ENCODE assay signal across 19 cellular contexts in the genomic region with DNA sequence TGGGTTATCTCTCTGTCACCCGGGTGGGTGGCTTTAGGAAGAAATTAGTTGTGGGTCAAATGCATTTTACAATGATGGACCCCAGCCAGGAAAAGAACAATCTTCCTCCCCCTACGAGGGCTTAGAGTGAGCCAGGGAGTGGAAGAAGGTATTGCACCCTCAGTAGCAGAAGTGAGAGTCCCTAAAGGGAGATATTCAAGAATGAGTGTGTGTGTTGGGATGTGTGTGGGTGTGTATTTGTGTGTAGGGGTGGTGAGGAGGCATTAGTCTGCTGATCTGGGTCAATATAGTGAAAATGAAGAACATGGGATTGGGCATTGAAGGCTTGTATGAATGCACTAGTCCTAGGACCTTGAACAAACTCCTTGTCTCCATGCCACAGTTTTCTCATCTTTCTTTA.
DNase-seq lines count a peak whose midpoint lies in the region; ATAC-seq, FAIRE-seq and TF ChIP-seq lines count a peak whose summit lies in the region.
"Had no signal": no experiment of that assay in that cellular context is flagged by ENCODE, and none has a peak within 500 bp of the region (broad histone marks: within the 10 kb centered on the region; RNA-seq: fewer than 3 reads in every experiment).

No MANE protein-coding gene starts in this region.

- FAIRE-seq in GM12891 (lab: Jason Lieb, UNC) = peak; percentile 26
- FAIRE-seq: A204.1, D721Med, G401.6, H54 had no signal

- H3K9me3 Mint-ChIP-seq in stimulated activated naive B cell treated with anti-CD40 and anti-IgM and Interleukin-4, amounts not matched to agents 10 μg/mL and 1 μg/mL and 100 μg/mL, for 72 hours = peaks cover 0 to 2% of the 10 kb centered on the region in 2 donors

- no peak overlapping the region for H3K27ac Mint-ChIP-seq in stimulated activated naive B cell treated with anti-CD40 and anti-IgM and Interleukin-4, amounts not matched to agents 10 μg/mL and 1 μg/mL and 100 μg/mL, for 72 hours
- H3K27ac Mint-ChIP-seq: B cell; CD4-positive, alpha-beta memory T cell had no signal

- H3K27me3 Mint-ChIP-seq in stimulated activated naive B cell treated with anti-CD40 and anti-IgM and Interleukin-4, amounts not matched to agents 10 μg/mL and 1 μg/mL and 100 μg/mL, for 72 hours = no peaks in the 10 kb centered on the region
- H3K27me3 Mint-ChIP-seq: B cell; CD4-positive, alpha-beta memory T cell had no signal

- DNase-seq in CD1c-positive myeloid dendritic cell (ENCODE audit: extremely low spot score) (peak; percentile 54), GM12891 (ENCODE audit: insufficient read length, low spot score) (no peak), MV-4-11 (lab: John Stamatoyannopoulos, UW) (peak; percentile 21), NCI-H1048 (lab: John Stamatoyannopoulos, UW) (no peak), NCI-H748 treated with DMSO at 0.1 percent for 48 hours (lab: John Stamatoyannopoulos, UW) (no peak)
- DNase-seq in stimulated activated naive B cell treated with anti-CD40 and anti-IgM and Interleukin-4, amounts not matched to agents 10 μg/mL and 1 μg/mL and 100 μg/mL, for 72 hours = no peak
- DNase-seq in activated effector memory CD4-positive, alpha-beta T cell treated with Interleukin-2 at 50 U/mL for 16 hours = no peak
- DNase-seq: C1 segment of cervical spinal cord; CD4-positive, alpha-beta memory T cell; DMS153; DMS79 treated with DMSO at 0.1 percent for 48 hours; EL; GM23248 had no signal

- peak; percentile 38 to 60 for ATAC-seq in stimulated activated naive B cell treated with anti-CD40 and anti-IgM and Interleukin-4, amounts not matched to agents 10 μg/mL and 1 μg/mL and 100 μg/mL, for 72 hours (replicated peaks)
- ATAC-seq: HCT116 had no signal

- no peak overlapping the region for H3K4me3 Mint-ChIP-seq in stimulated activated naive B cell treated with anti-CD40 and anti-IgM and Interleukin-4, amounts not matched to agents 10 μg/mL and 1 μg/mL and 100 μg/mL, for 72 hours
- H3K4me3 Mint-ChIP-seq: B cell; CD4-positive, alpha-beta memory T cell had no signal

- H3K36me3 Mint-ChIP-seq in stimulated activated naive B cell treated with anti-CD40 and anti-IgM and Interleukin-4, amounts not matched to agents 10 μg/mL and 1 μg/mL and 100 μg/mL, for 72 hours = no peaks in the 10 kb centered on the region
- H3K36me3 Mint-ChIP-seq: CD4-positive, alpha-beta memory T cell had no signal

- no peak for TF ChIP-seq POLR2A in GM12891 (IDR thresholded peaks at IDR 0.05; ENCODE audit: low read depth, low read length)

- peaks cover 34 to 49% of the 10 kb centered on the region in 2 donors for H3K4me1 Mint-ChIP-seq in stimulated activated naive B cell treated with anti-CD40 and anti-IgM and Interleukin-4, amounts not matched to agents 10 μg/mL and 1 μg/mL and 100 μg/mL, for 72 hours

TF ChIP-seq in GM12891, 5 proteins besides CTCF, POLR2A, EP300 and RAD21:
- TF ChIP-seq SPI1 (IDR thresholded peaks at IDR 0.05; ENCODE audit: low read depth, low read length) (peak; percentile 24; the same call in 1 of the 2 replicates), POU2F2 (IDR thresholded peaks at IDR 0.05; ENCODE audit: low read depth, low read length) (no peak), POLR2AphosphoS5 (IDR thresholded peaks at IDR 0.05; ENCODE audit: low read depth, low read length) (no peak)

Comparison
In these comparisons a context has a peak if more than half of its experiments do, and no peak if none do; other contexts are left out.
1. DNase-seq: peak in CD1c-positive myeloid dendritic cell (single experiment) and MV-4-11 (single experiment); none in GM12891 (single experiment), stimulated activated naive B cell treated with anti-CD40 and anti-IgM and Interleukin-4, amounts not matched to agents 10 μg/mL and 1 μg/mL and 100 μg/mL, for 72 hours (single experiment), NCI-H1048 (single experiment), activated effector memory CD4-positive, alpha-beta T cell treated with Interleukin-2 at 50 U/mL for 16 hours (single experiment) and NCI-H748 treated with DMSO at 0.1 percent for 48 hours (single experiment).